In the genomic region with DNA sequence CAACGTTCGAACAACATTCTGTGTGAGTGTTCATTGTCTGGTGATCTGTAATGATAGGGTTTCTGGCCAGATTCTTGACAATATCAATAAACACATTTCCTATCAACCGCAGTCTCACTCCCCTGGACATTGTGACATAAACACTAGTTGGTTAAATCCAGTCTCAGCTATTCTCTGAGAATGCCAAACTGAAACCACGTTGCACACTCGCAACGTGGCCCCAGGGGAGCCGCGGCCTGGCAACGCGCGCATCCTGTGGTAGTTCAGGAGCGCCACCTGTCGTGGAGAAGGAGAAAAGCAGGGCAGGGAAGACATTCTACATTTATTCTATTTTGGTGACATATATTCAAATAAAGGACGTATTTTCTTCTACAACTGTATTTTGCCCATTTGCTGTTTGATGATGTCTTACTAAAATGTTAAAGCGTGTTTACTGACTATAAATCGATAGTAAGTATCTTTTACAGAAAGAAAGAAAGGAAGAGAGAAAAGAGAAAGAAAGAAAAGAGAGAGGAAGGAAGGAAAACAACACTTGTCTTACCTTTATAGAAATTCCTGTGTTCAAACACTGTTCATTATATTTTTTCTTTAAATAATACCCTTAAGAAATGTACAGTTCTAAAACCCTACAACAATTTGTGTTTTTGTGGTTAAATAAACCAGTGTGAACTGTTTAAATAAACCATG, we compare ENCODE assay signal across 8 cellular contexts.
DNase-seq lines count a peak whose midpoint lies in the region; ATAC-seq, FAIRE-seq and TF ChIP-seq lines count a peak whose summit lies in the region.

No MANE protein-coding gene starts in this region.

- H3K18ac ChIP-seq in H1 (ENCODE audit: extremely low read depth, low read length), result no peak overlapping the region

- H3K4me3 ChIP-seq in SJSA1 (0 out of 2 replicates have a peak overlapping the region, but pooled peaks have one; percentile 11), H1 (ENCODE audit: extremely low read depth in 1 of 4, insufficient read depth in 2 of 4, low read depth in 3 of 4, low read length in 4 of 4) (no peak overlapping the region), mucosa of descending colon (no peak overlapping the region), suprapubic skin (peak overlapping the region; percentile 14)

- H4K8ac ChIP-seq in H1 (ENCODE audit: extremely low read depth, insufficient read depth, low read length), result no peak overlapping the region

- TF ChIP-seq EP300 in H1 (IDR thresholded peaks at IDR 0.05; ENCODE audit: borderline replicate concordance in 1 of 2, low read depth in 2 of 2, low read length in 2 of 2), result no peak
- TF ChIP-seq EP300 in suprapubic skin (IDR thresholded peaks at IDR 0.05), result no peak

- H2BK15ac ChIP-seq in H1 (ENCODE audit: low read length), result no peak overlapping the region

- peak overlapping the region; percentile 73; the same call in 1 of the 2 replicates for H2AFZ ChIP-seq in H1 (ENCODE audit: low read length)

- H3K79me1 ChIP-seq in H1 (ENCODE audit: low read depth, low read length), result no peaks in the 10 kb centered on the region

- no peak overlapping the region for H2BK120ac ChIP-seq in H1 (replicated peaks; ENCODE audit: low read depth, low read length)

- peak; percentile 98 to 99 for TF ChIP-seq RAD21 in H1 (IDR thresholded peaks at IDR 0.05 in 1 of 2, conservative IDR thresholded peaks at IDR 0.05 in 1 of 2; ENCODE audit: low read depth in 2 of 2, low read length in 2 of 2)

- H3K4me3 Mint-ChIP-seq in immature natural killer cell, result peak overlapping the region in 2 of 5 donors; percentile 41 to 46

- peak; percentile 95 for FAIRE-seq in H1 (lab: Jason Lieb, UNC)

- H3K4ac ChIP-seq in H1 (replicated peaks; ENCODE audit: insufficient read length, low read depth, low read length), result no peak overlapping the region

- H4K91ac ChIP-seq in H1 (replicated peaks; ENCODE audit: insufficient read length, low read length), result peak overlapping the region; percentile 26

- H3K9me3 Mint-ChIP-seq in immature natural killer cell, result peaks cover 3 to 27% (median 13%) of the 10 kb centered on the region in 6 donors

- H4K5ac ChIP-seq in H1 (ENCODE audit: insufficient read length, low read depth, low read length), result peak overlapping the region; percentile 16

- H3K9ac ChIP-seq in H1 (replicated peaks in 1 of 4; ENCODE audit: extremely low read depth in 1 of 4, low read depth in 3 of 4, low read length in 3 of 4), result no peak overlapping the region

- no peak for TF ChIP-seq POLR2A in H1 (IDR thresholded peaks at IDR 0.05; ENCODE audit: control extremely low read depth in 1 of 2, low read depth in 2 of 2, low read length in 2 of 2)
- TF ChIP-seq POLR2A in suprapubic skin (IDR thresholded peaks at IDR 0.05), result no peak

- CTCF ChIA-PET in H1 (lab: Charles Lee; ENCODE audit: partially characterized antibody), result interaction anchor here (0.6 to 3.6 kb wide), 50 partner anchors 9 to 1121 kb away, joined by 3 to 32 read pairs (median 4); no protein-coding TSS in a partner anchor

- H3K36me3 ChIP-seq in SJSA1 (no peaks in the 10 kb centered on the region), H1 (ENCODE audit: control insufficient read depth in 2 of 4, insufficient read depth in 4 of 4, low read length in 3 of 4) (no peaks in the 10 kb centered on the region), mucosa of descending colon (ENCODE audit: low read depth) (no peaks in the 10 kb centered on the region), suprapubic skin (no peaks in the 10 kb centered on the region)

- H3K14ac ChIP-seq in H1 (ENCODE audit: insufficient read length), result no peak overlapping the region

- H3K27me3 ChIP-seq in SJSA1 (replicated peaks) (no peaks in the 10 kb centered on the region), H1 (replicated peaks in 1 of 4; ENCODE audit: control insufficient read depth in 3 of 4, extremely low read depth in 1 of 4, insufficient read depth in 3 of 4, low read length in 3 of 4) (no peaks in the 10 kb centered on the region), suprapubic skin (no peaks in the 10 kb centered on the region)

- H2BK5ac ChIP-seq in H1 (ENCODE audit: low read depth, low read length), result no peak overlapping the region; the same call in 1 of the 2 replicates

- intact Hi-C loops in mucosa of descending colon (cut with DNase I, micrococcal nuclease), result no loop called here

- POLR2A ChIA-PET in H1 (lab: Charles Lee; ENCODE audit: partially characterized antibody), result no interaction called here

- H3K27me3 Mint-ChIP-seq in immature natural killer cell (ENCODE audit: low read depth in 3 of 3), result peaks cover 0 to 1% (median 0%) of the 10 kb centered on the region in 3 donors

- no peaks in the 10 kb centered on the region for H3K4me1 ChIP-seq in SJSA1 (replicated peaks)
- peaks cover 0 to 2% (median 0%) of the 10 kb centered on the region in 4 experiments; a peak in 2 of 7 replicates for H3K4me1 ChIP-seq in H1 (replicated peaks in 1 of 4; ENCODE audit: control insufficient read depth in 3 of 4, insufficient read depth in 4 of 4, low read length in 3 of 4)
- H3K4me1 ChIP-seq in mucosa of descending colon (ENCODE audit: low read depth), result no peaks in the 10 kb centered on the region
- no peaks in the 10 kb centered on the region for H3K4me1 ChIP-seq in suprapubic skin

- H3K4me1 Mint-ChIP-seq in immature natural killer cell, result peaks cover 0 to 13% of the 10 kb centered on the region in 2 donors

- no peaks in the 10 kb centered on the region for H4K20me1 ChIP-seq in H1 (replicated peaks in 1 of 2; ENCODE audit: control insufficient read depth in 1 of 2, insufficient read depth in 2 of 2, low read length in 2 of 2)

- H3K27ac ChIP-seq in SJSA1 (no peak overlapping the region), H1 (ENCODE audit: low read depth, low read length) (no peak overlapping the region), suprapubic skin (no peak overlapping the region)

- 20% methylated on average over 16 of the region's 16 CpGs; no CpG with 5 or more reads in 1 of the 2 experiments for WGBS in H1 (ENCODE audit: extremely low coverage in 1 of 2, insufficient coverage in 1 of 2, insufficient read length in 1 of 2, insufficient replicate concordance in 2 of 2, low coverage in 1 of 2, low lambda C conversion rate in 2 of 2, missing lambda C conversion rate in 1 of 2), 2 experiments
- WGBS in suprapubic skin, result 5% methylated on average over 16 of the region's 16 CpGs

- H3K36me3 Mint-ChIP-seq in immature natural killer cell, result no peaks in the 10 kb centered on the region

- no peak overlapping the region for H3K56ac ChIP-seq in H1 (replicated peaks; ENCODE audit: insufficient read length, low read depth, low read length)

- H3K27ac Mint-ChIP-seq in immature natural killer cell, result no peak overlapping the region

- H2BK20ac ChIP-seq in H1 (ENCODE audit: low read length), result no peak overlapping the region

- no peak overlapping the region for H3K4me2 ChIP-seq in H1 (ENCODE audit: insufficient read depth in 1 of 2, low read depth in 2 of 2, low read length in 2 of 2)

- H2AK5ac ChIP-seq in H1 (ENCODE audit: low read depth, low read length), result no peak overlapping the region

- H3K79me2 ChIP-seq in H1 (ENCODE audit: control insufficient read depth in 1 of 2, insufficient read depth in 2 of 2, low read length in 2 of 2), result no peaks in the 10 kb centered on the region

- ATAC-seq in GM19023 (IDR thresholded peaks at IDR 0.05; ENCODE audit: unreplicated experiment) (peak; percentile 57), mucosa of descending colon (peak; percentile 68)

- no peak overlapping the region for H3K23ac ChIP-seq in H1 (ENCODE audit: insufficient read length)

- no peaks in the 10 kb centered on the region for H3K23me2 ChIP-seq in H1 (ENCODE audit: low read depth, low read length)

- peak; percentile 74 to 90 (median 86) for TF ChIP-seq CTCF in H1 (IDR thresholded peaks at IDR 0.05; ENCODE audit: control extremely low read depth in 1 of 3, insufficient read depth in 1 of 3, low read depth in 1 of 3, low read length in 3 of 3)
- TF ChIP-seq CTCF in mucosa of descending colon (IDR thresholded peaks at IDR 0.05), result peak; percentile 65
- TF ChIP-seq CTCF in suprapubic skin (IDR thresholded peaks at IDR 0.05), result peak; percentile 6 to 82

- peak overlapping the region; percentile 32; the same call in 1 of the 2 replicates for H2BK12ac ChIP-seq in H1 (ENCODE audit: low read depth, low read length)

- H3K9me3 ChIP-seq in SJSA1 (replicated peaks), result no peaks in the 10 kb centered on the region
- no peaks in the 10 kb centered on the region for H3K9me3 ChIP-seq in H1 (ENCODE audit: insufficient read depth in 2 of 2, low read depth in 1 of 2, low read length in 1 of 2)
- no peaks in the 10 kb centered on the region for H3K9me3 ChIP-seq in mucosa of descending colon
- no peaks in the 10 kb centered on the region for H3K9me3 ChIP-seq in suprapubic skin

- DNase-seq in CD1c-positive myeloid dendritic cell (ENCODE audit: extremely low spot score), result peak; percentile 34
- DNase-seq in LHCN-M2 (ENCODE audit: low read depth), result peak; percentile 61
- peak; percentile 36 to 45 for DNase-seq in SJSA1 (ENCODE audit: low read depth in 1 of 2, low spot score in 2 of 2)
- DNase-seq in H1 (ENCODE audit: low read depth in 1 of 2, low spot score in 2 of 2), result peak in 1 of 2 experiments; percentile 72
- DNase-seq in mucosa of descending colon, result peak; percentile 34 to 58 (median 39)
- peak; percentile 69 to 83 for DNase-seq in suprapubic skin (ENCODE audit: low spot score in 2 of 2)
- no peak for DNase-seq in immature natural killer cell

TF ChIP-seq in H1, 55 proteins besides CTCF, POLR2A, EP300 and RAD21 (continues in another document):
- no peak for TF ChIP-seq SP2 (IDR thresholded peaks at IDR 0.05; ENCODE audit: low read length)
- TF ChIP-seq HDAC2 (IDR thresholded peaks at IDR 0.05; ENCODE audit: borderline replicate concordance in 1 of 2, low read depth in 2 of 2, low read length in 2 of 2), result no peak
- no peak for TF ChIP-seq CHD1 (IDR thresholded peaks at IDR 0.05; ENCODE audit: low read depth, low read length)
- peak; percentile 25; the same call in 1 of the 2 replicates for TF ChIP-seq BACH1 (IDR thresholded peaks at IDR 0.05; ENCODE audit: low read length)
- no peak for TF ChIP-seq SP1 (IDR thresholded peaks at IDR 0.05; ENCODE audit: low read depth, low read length)
- TF ChIP-seq USF2 (IDR thresholded peaks at IDR 0.05; ENCODE audit: low read length), result no peak
- no peak for TF ChIP-seq KDM4A (IDR thresholded peaks at IDR 0.05; ENCODE audit: low read depth, low read length, severe bottlenecking)
- TF ChIP-seq, protein P1, sequence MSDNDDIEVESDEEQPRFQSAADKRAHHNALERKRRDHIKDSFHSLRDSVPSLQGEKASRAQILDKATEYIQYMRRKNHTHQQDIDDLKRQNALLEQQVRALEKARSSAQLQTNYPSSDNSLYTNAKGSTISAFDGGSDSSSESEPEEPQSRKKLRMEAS (IDR thresholded peaks at IDR 0.05), result peak; percentile 74
- no peak for TF ChIP-seq FOSL1 (IDR thresholded peaks at IDR 0.05; ENCODE audit: insufficient read depth, low read depth, low read length)

Comparison
In these comparisons a context has a peak if more than half of its experiments do, and no peak if none do; other contexts are left out.
1. DNase-seq: peak in CD1c-positive myeloid dendritic cell (single experiment), LHCN-M2 (single experiment), SJSA1 (2 of 2), mucosa of descending colon (3 of 3) and suprapubic skin (2 of 2); none in immature natural killer cell (0 of 3).
2. H3K4me3 ChIP-seq: peak in SJSA1 (single experiment) and suprapubic skin (single experiment); none in H1 (0 of 4) and mucosa of descending colon (single experiment).
3. Peak in every context shown above with its lines, with median percentiles within 50 percentile points of each other: CTCF ChIP-seq.